ENCODE assay signal across 1 cellular context in genomic region chr1:27603962-27604578, GRCh38.
A peak's percentile ranks its signal among the peaks of the same experiment; 100 is the strongest.
TF ChIP-seq lines count a peak whose summit lies in the region.

Gene AHDC1 (minus strand): TSS chr1:27604144. CDS start chr1:27552115, 52,029 bp downstream.

TF ChIP-seq in HepG2, 621 proteins besides CTCF, POLR2A, EP300 and RAD21 (continued from another document and continues in another):
- TF ChIP-seq KIAA2018 (CRISPR knock-in tag; IDR thresholded peaks at IDR 0.05; ENCODE audit: borderline replicate concordance) (no peak), ZNF142 (CRISPR knock-in tag; IDR thresholded peaks at IDR 0.05) (no peak), KDM2A (CRISPR knock-in tag; IDR thresholded peaks at IDR 0.05; ENCODE audit: borderline replicate concordance, low read depth) (peak; percentile 61), KLF6 (CRISPR knock-in tag; IDR thresholded peaks at IDR 0.05) (no peak), ZNF646 (CRISPR knock-in tag; IDR thresholded peaks at IDR 0.05) (no peak), NR0B2 (CRISPR knock-in tag; IDR thresholded peaks at IDR 0.05) (no peak), SP4 (CRISPR knock-in tag; IDR thresholded peaks at IDR 0.05) (no peak), NPAS2 (CRISPR knock-in tag; IDR thresholded peaks at IDR 0.05; ENCODE audit: borderline replicate concordance) (no peak), MEF2D (CRISPR knock-in tag; IDR thresholded peaks at IDR 0.05) (0 out of 2 replicates have a peak, but pooled peaks have one; percentile 17), ZNF766 (CRISPR knock-in tag; IDR thresholded peaks at IDR 0.05; ENCODE audit: borderline replicate concordance) (no peak), SMAD1 (CRISPR knock-in tag; IDR thresholded peaks at IDR 0.05; ENCODE audit: borderline replicate concordance, low read depth) (no peak), SIX1 (CRISPR knock-in tag; IDR thresholded peaks at IDR 0.05; ENCODE audit: borderline replicate concordance) (no peak), NBN (conservative IDR thresholded peaks at IDR 0.05) (no peak), ZNF891 (CRISPR knock-in tag; IDR thresholded peaks at IDR 0.05) (no peak), ZMYM2 (CRISPR knock-in tag; IDR thresholded peaks at IDR 0.05) (no peak), RELA (CRISPR knock-in tag; IDR thresholded peaks at IDR 0.05) (no peak), CSRNP1 (CRISPR knock-in tag; IDR thresholded peaks at IDR 0.05) (no peak), ZNF460 (CRISPR knock-in tag; IDR thresholded peaks at IDR 0.05; ENCODE audit: borderline replicate concordance) (no peak), ZNF564 (CRISPR knock-in tag; IDR thresholded peaks at IDR 0.05) (no peak), MED1 (CRISPR knock-in tag; IDR thresholded peaks at IDR 0.05) (0 out of 2 replicates have a peak, but pooled peaks have one; percentile 23), ZNF674 (CRISPR knock-in tag; IDR thresholded peaks at IDR 0.05; ENCODE audit: low read depth) (no peak), ZBTB26 (CRISPR knock-in tag; IDR thresholded peaks at IDR 0.05; ENCODE audit: borderline replicate concordance) (no peak), ARNTL (CRISPR knock-in tag; IDR thresholded peaks at IDR 0.05) (no peak), GZF1 (CRISPR knock-in tag; IDR thresholded peaks at IDR 0.05) (0 out of 2 replicates have a peak, but pooled peaks have one; percentile 32), POLR2AphosphoS2 (IDR thresholded peaks at IDR 0.05; ENCODE audit: low read depth, low read length) (no peak), BATF2 (CRISPR knock-in tag; IDR thresholded peaks at IDR 0.05) (no peak), ZNF280B (CRISPR knock-in tag; IDR thresholded peaks at IDR 0.05; ENCODE audit: borderline replicate concordance) (peak; percentile 53; the same call in 1 of the 2 replicates)
